Comparison of ENCODE assay signal across 22 cellular contexts in genomic region chr10:86693289-86693688, GRCh38. TPM values are rescaled to one million over a fixed set of nuclear protein-coding genes. Genes with fewer than 3 reads are reported as not detected.
DNase-seq lines count a peak whose midpoint lies in the region; ATAC-seq and TF ChIP-seq lines count a peak whose summit lies in the region.
"Had no signal": no experiment of that assay in that cellular context is flagged by ENCODE, and none has a peak within 500 bp of the region (broad histone marks: within the 10 kb centered on the region; RNA-seq: fewer than 3 reads in every experiment).

No MANE protein-coding gene starts in this region.

- 46 to 59% methylated on average over 2 of the region's 2 CpGs for WGBS in heart right ventricle, 2 donors

- H3K9me3 ChIP-seq in heart right ventricle, result no peaks in the 10 kb centered on the region
- no peaks in the 10 kb centered on the region for H3K9me3 ChIP-seq in tibial artery
- H3K9me3 ChIP-seq: left lung had no signal

- H3K27me3 Mint-ChIP-seq in osteocyte (ENCODE audit: unreplicated experiment) (peaks cover 4% of the 10 kb centered on the region), immature natural killer cell (ENCODE audit: low read depth in 3 of 3) (peaks cover 0 to 1% (median 0%) of the 10 kb centered on the region in 3 donors)
- H3K27me3 Mint-ChIP-seq: CD4-positive, CD25-positive, alpha-beta regulatory T cell had no signal

- intact Hi-C loops in heart right ventricle (cut with DNase I) (loop anchor here in 4 of 10 donors (5.0 kb wide), 2 partner anchors 204 to 209 kb away; no protein-coding TSS in a partner anchor), left ventricle myocardium superior (cut with micrococcal nuclease) (no loop called here), tibial artery (cut with DNase I; ENCODE audit: low total_unique reads) (loop anchor here (10.0 kb wide), 1 partner anchor 402 kb away; the partner anchor contains the start of genes GLUD1 and SHLD2), posterior vena cava (cut with DNase I) (loop anchor here (5.0 kb wide), 2 partner anchors 204 to 209 kb away; no protein-coding TSS in a partner anchor)

- TF ChIP-seq CTCF in heart right ventricle (IDR thresholded peaks at IDR 0.05), result no peak
- no peak for TF ChIP-seq CTCF in foreskin keratinocyte (conservative IDR thresholded peaks at IDR 0.05)
- TF ChIP-seq CTCF in osteocyte (IDR thresholded peaks at IDR 0.05), result no peak
- TF ChIP-seq CTCF in tibial artery (IDR thresholded peaks at IDR 0.05), result no peak

- ATAC-seq in heart right ventricle (no peak), left ventricle myocardium superior (no peak), foreskin keratinocyte (peak; percentile 5)

- peak overlapping the region; percentile 52 for H3K27ac Mint-ChIP-seq in osteocyte (ENCODE audit: unreplicated experiment)
- no peak overlapping the region for H3K27ac Mint-ChIP-seq in immature natural killer cell
- H3K27ac Mint-ChIP-seq: IgD-negative memory B cell; stimulated activated naive B cell treated with anti-CD40 and anti-IgM and Interleukin-4, amounts not matched to agents 10 μg/mL and 1 μg/mL and 100 μg/mL, for 72 hours had no signal

- H3K4me1 Mint-ChIP-seq in osteocyte (ENCODE audit: unreplicated experiment), result peaks cover 45% of the 10 kb centered on the region
- H3K4me1 Mint-ChIP-seq in immature natural killer cell, result peaks cover 0 to 4% of the 10 kb centered on the region in 2 donors

- H3K4me3 ChIP-seq in heart right ventricle (no peak overlapping the region), tibial artery (no peak overlapping the region)
- H3K4me3 ChIP-seq: left lung, SK-N-MC, skin epidermis had no signal

- H3K4me1 ChIP-seq in heart right ventricle (peaks cover 7 to 97% (median 30%) of the 10 kb centered on the region in 9 donors), foreskin keratinocyte (no peaks in the 10 kb centered on the region), tibial artery (peaks cover 0 to 58% (median 32%) of the 10 kb centered on the region in 4 donors)

- H3K36me3 ChIP-seq in heart right ventricle (peaks cover 0 to 34% (median 0%) of the 10 kb centered on the region in 9 donors), tibial artery (peaks cover 38 to 59% (median 44%) of the 10 kb centered on the region in 3 donors)
- H3K36me3 ChIP-seq: left lung had no signal

- peaks cover 0 to 9% (median 0%) of the 10 kb centered on the region in 7 donors for H3K27me3 ChIP-seq in heart right ventricle
- peaks cover 25% of the 10 kb centered on the region for H3K27me3 ChIP-seq in foreskin keratinocyte
- H3K27me3 ChIP-seq in tibial artery, result no peaks in the 10 kb centered on the region

- H3K36me3 Mint-ChIP-seq in osteocyte (ENCODE audit: unreplicated experiment), result no peaks in the 10 kb centered on the region
- H3K36me3 Mint-ChIP-seq in immature natural killer cell, result no peaks in the 10 kb centered on the region
- H3K36me3 Mint-ChIP-seq: CD4-positive, CD25-positive, alpha-beta regulatory T cell; IgD-negative memory B cell; stimulated activated naive B cell treated with anti-CD40 and anti-IgM and Interleukin-4, amounts not matched to agents 10 μg/mL and 1 μg/mL and 100 μg/mL, for 72 hours had no signal

- no peak for DNase-seq in heart right ventricle
- DNase-seq in left ventricle myocardium superior, result no peak
- no peak for DNase-seq in foreskin keratinocyte
- DNase-seq in osteocyte (ENCODE audit: extremely low spot score, unreplicated experiment), result no peak
- DNase-seq in tibial artery, result no peak
- no peak for DNase-seq in CD1c-positive myeloid dendritic cell (ENCODE audit: extremely low spot score)
- DNase-seq in immature natural killer cell, result no peak
- no peak for DNase-seq in posterior vena cava (ENCODE audit: low spot score)
- DNase-seq: cerebellar nuclear complex, NCI-H1694, NCI-H2171, NCI-H510A had no signal

- H3K9me3 Mint-ChIP-seq in osteocyte (ENCODE audit: unreplicated experiment) (no peaks in the 10 kb centered on the region), immature natural killer cell (no peaks in the 10 kb centered on the region)
- H3K9me3 Mint-ChIP-seq: IgD-negative memory B cell; stimulated activated naive B cell treated with anti-CD40 and anti-IgM and Interleukin-4, amounts not matched to agents 10 μg/mL and 1 μg/mL and 100 μg/mL, for 72 hours had no signal

- peak overlapping the region in 7 of 10 donors; percentile 14 to 71 (median 53) for H3K27ac ChIP-seq in heart right ventricle
- H3K27ac ChIP-seq in foreskin keratinocyte, result no peak overlapping the region
- peak overlapping the region; percentile 65 to 89 for H3K27ac ChIP-seq in tibial artery
- H3K27ac ChIP-seq: left lung, SK-N-MC had no signal

- H3K4me3 Mint-ChIP-seq in osteocyte (ENCODE audit: unreplicated experiment) (no peak overlapping the region), immature natural killer cell (no peak overlapping the region)
- H3K4me3 Mint-ChIP-seq: CD4-positive, CD25-positive, alpha-beta regulatory T cell; IgD-negative memory B cell; stimulated activated naive B cell treated with anti-CD40 and anti-IgM and Interleukin-4, amounts not matched to agents 10 μg/mL and 1 μg/mL and 100 μg/mL, for 72 hours had no signal

RNA-seq across cellular contexts. Expression of gene LDB3, which starts 25.0 kb away (rescaled TPM):
- total RNA-seq in heart right ventricle (1,000 to 10,000 TPM; 1,248 to 1,738 (median 1,513) TPM), left ventricle myocardium superior (1,459 TPM), foreskin keratinocyte (not detected in 2 replicates), osteocyte (0.37 and 0.46 TPM in 2 replicates), posterior vena cava (10 to 100 TPM; 27.9 to 29.3 TPM)
- polyA plus RNA-seq in heart right ventricle (1,000 to 10,000 TPM in 1 of 2 donors, 100 to 1,000 TPM in 1; 162 to 1,622 TPM), foreskin keratinocyte (not detected in 2 replicates), immature natural killer cell (under 1 TPM in 1 of 3 donors, not detected in 2; 0.09 TPM)
- total RNA-seq: CD4-positive, CD25-positive, alpha-beta regulatory T cell; dermis microvascular lymphatic vessel endothelial cell; pulmonary artery endothelial cell; T-helper 1 cell treated with Interleukin-12 subunit alpha and Interleukin-12 subunit beta and Interleukin-4 antibody, amounts not matched to agents 30 ng/mL and 1 ng/mL, for 36 hours had no signal
- polyA plus RNA-seq: CD4-positive, CD25-positive, alpha-beta regulatory T cell had no signal

RNA-seq across cellular contexts. Expression of gene OPN4, which starts 38.9 kb away (rescaled TPM):
- total RNA-seq in heart right ventricle, result under 1 TPM in 5 of 10 donors, not detected in 5; 0.11 to 0.27 (median 0.26) TPM
- polyA plus RNA-seq in heart right ventricle, result under 1 TPM; 0.10 to 0.29 TPM
- 0.25 TPM for total RNA-seq in left ventricle myocardium superior
- not detected in 2 replicates for total RNA-seq in foreskin keratinocyte
- polyA plus RNA-seq in foreskin keratinocyte, result not detected in 2 replicates
- total RNA-seq in osteocyte, result not detected in 2 replicates
- polyA plus RNA-seq in immature natural killer cell, result not detected
- not detected for total RNA-seq in posterior vena cava
- total RNA-seq: CD4-positive, CD25-positive, alpha-beta regulatory T cell; dermis microvascular lymphatic vessel endothelial cell; left lung; myocyte; pulmonary artery endothelial cell; T-helper 1 cell treated with Interleukin-12 subunit alpha and Interleukin-12 subunit beta and Interleukin-4 antibody, amounts not matched to agents 30 ng/mL and 1 ng/mL, for 36 hours had no signal
- polyA plus RNA-seq: CD4-positive, CD25-positive, alpha-beta regulatory T cell; IgD-negative memory B cell had no signal

Comparison
In these comparisons a context has a peak if more than half of its experiments do, and no peak if none do; other contexts are left out.
1. RNA of gene LDB3, which starts 25.0 kb away (total RNA-seq): 1,248 to 1,738 TPM in heart right ventricle and 1,459 TPM in left ventricle myocardium superior (single experiment); 27.9 to 29.3 TPM in posterior vena cava, 0.37 to 0.46 TPM in osteocyte and not detected in foreskin keratinocyte; every median in the first group is over 10 times any median in the second.